ENCODE assay signal across 1 cellular context in genomic region chr12:68745904-68746571, GRCh38.
TF ChIP-seq lines count a peak whose summit lies in the region.

TSS of gene SLC35E3 (plus strand) at chr12:68746176. CDS start at chr12:68746378, 202 bp downstream.

TF ChIP-seq in HepG2, 621 proteins besides CTCF, POLR2A, EP300 and RAD21 (continued from another document and continues in another):
- TF ChIP-seq ZNF691 (CRISPR knock-in tag; IDR thresholded peaks at IDR 0.05; ENCODE audit: borderline replicate concordance, low read depth) (peak; percentile 58; the same call in 1 of the 2 replicates), ZNF790 (CRISPR knock-in tag; IDR thresholded peaks at IDR 0.05; ENCODE audit: borderline replicate concordance) (no peak), ZNF576 (CRISPR knock-in tag; IDR thresholded peaks at IDR 0.05) (peak; percentile 49; the same call in 1 of the 2 replicates), ZNF614 (CRISPR knock-in tag; IDR thresholded peaks at IDR 0.05; ENCODE audit: borderline replicate concordance) (0 out of 2 replicates have a peak, but pooled peaks have one; percentile 25), ZNF121 (CRISPR knock-in tag; IDR thresholded peaks at IDR 0.05) (peak; percentile 39; the same call in 1 of the 2 replicates), POLR2G (IDR thresholded peaks at IDR 0.05; ENCODE audit: low read depth, low read length) (peak; percentile 93), ZNF282 (IDR thresholded peaks at IDR 0.05; ENCODE audit: partially characterized antibody) (no peak), GMEB1 (CRISPR knock-in tag; IDR thresholded peaks at IDR 0.05; ENCODE audit: borderline replicate concordance) (peak; percentile 97), STAG1 (CRISPR knock-in tag; IDR thresholded peaks at IDR 0.05) (no peak; the same call in none of the 2 replicates), RXRA (CRISPR knock-in tag; IDR thresholded peaks at IDR 0.05) (peak; percentile 71), THAP9 (CRISPR knock-in tag; IDR thresholded peaks at IDR 0.05; ENCODE audit: borderline replicate concordance) (peak; percentile 83; the same call in 1 of the 2 replicates), NR2F1 (CRISPR knock-in tag; IDR thresholded peaks at IDR 0.05) (no peak), BCL6 (CRISPR knock-in tag; IDR thresholded peaks at IDR 0.05) (peak; percentile 11; the same call in 1 of the 2 replicates), MNT (IDR thresholded peaks at IDR 0.05) (peak; percentile 65), PRMT3 (CRISPR knock-in tag; IDR thresholded peaks at IDR 0.05; ENCODE audit: borderline replicate concordance, low read depth) (0 out of 2 replicates have a peak, but pooled peaks have one; percentile 66), ZGPAT (CRISPR knock-in tag; IDR thresholded peaks at IDR 0.05) (peak; percentile 76), SSRP1 (CRISPR knock-in tag; IDR thresholded peaks at IDR 0.05) (no peak), RFXAP (CRISPR knock-in tag; IDR thresholded peaks at IDR 0.05; ENCODE audit: borderline replicate concordance) (peak; percentile 56; the same call in 1 of the 2 replicates), CERS6 (CRISPR knock-in tag; IDR thresholded peaks at IDR 0.05) (no peak), GATAD2A (CRISPR knock-in tag; IDR thresholded peaks at IDR 0.05) (peak; percentile 39; the same call in 1 of the 2 replicates), ZNF12 (CRISPR knock-in tag; IDR thresholded peaks at IDR 0.05) (no peak), PHF20 (CRISPR knock-in tag; IDR thresholded peaks at IDR 0.05) (peak; percentile 74), MAFF (IDR thresholded peaks at IDR 0.05; ENCODE audit: low read depth, low read length) (no peak), DR1 (CRISPR knock-in tag; IDR thresholded peaks at IDR 0.05) (peak; percentile 32; the same call in 1 of the 2 replicates), ETV5 (CRISPR knock-in tag; IDR thresholded peaks at IDR 0.05; ENCODE audit: borderline replicate concordance) (peak; percentile 65; the same call in 1 of the 2 replicates), ZNF292 (CRISPR knock-in tag; IDR thresholded peaks at IDR 0.05; ENCODE audit: borderline replicate concordance, low read depth) (peak; percentile 71), ZKSCAN1 (IDR thresholded peaks at IDR 0.05; ENCODE audit: low read length) (no peak), HNF1B (CRISPR knock-in tag; IDR thresholded peaks at IDR 0.05) (peak; percentile 93), ZNF230 (CRISPR knock-in tag; IDR thresholded peaks at IDR 0.05) (peak; percentile 67; the same call in 1 of the 2 replicates), ZNF34 (CRISPR knock-in tag; IDR thresholded peaks at IDR 0.05; ENCODE audit: borderline replicate concordance) (0 out of 2 replicates have a peak, but pooled peaks have one; percentile 37), ZBTB37 (CRISPR knock-in tag; IDR thresholded peaks at IDR 0.05) (0 out of 2 replicates have a peak, but pooled peaks have one; percentile 54), ZNF251 (CRISPR knock-in tag; IDR thresholded peaks at IDR 0.05) (no peak), SIN3A (IDR thresholded peaks at IDR 0.05; ENCODE audit: borderline replicate concordance, low read depth, low read length) (peak; percentile 85), ZNF710 (CRISPR knock-in tag; IDR thresholded peaks at IDR 0.05; ENCODE audit: borderline replicate concordance) (peak; percentile 70), REST (IDR thresholded peaks at IDR 0.05; ENCODE audit: borderline replicate concordance in 1 of 2, low read depth in 1 of 2, low read length in 2 of 2) (peak in 1 of 2 experiments; percentile 65; a peak in 1 of 4 replicates), SP5 (CRISPR knock-in tag; IDR thresholded peaks at IDR 0.05; ENCODE audit: borderline replicate concordance, low read depth) (0 out of 2 replicates have a peak, but pooled peaks have one; percentile 45), HNRNPLL (IDR thresholded peaks at IDR 0.05; ENCODE audit: low read depth, low read length, poor library complexity, severe bottlenecking) (peak; percentile 68), ATF7-NPFF (CRISPR knock-in tag; IDR thresholded peaks at IDR 0.05; ENCODE audit: low read depth) (peak; percentile 78; the same call in 1 of the 2 replicates), PHF8 (CRISPR knock-in tag; IDR thresholded peaks at IDR 0.05) (peak; percentile 82), ZNF563 (CRISPR knock-in tag; IDR thresholded peaks at IDR 0.05) (peak; percentile 58; the same call in 1 of the 2 replicates), MTA3 (CRISPR knock-in tag; IDR thresholded peaks at IDR 0.05) (no peak), GFI1 (CRISPR knock-in tag; IDR thresholded peaks at IDR 0.05; ENCODE audit: borderline replicate concordance) (peak; percentile 23; the same call in 1 of the 2 replicates)
